14 cellular contexts compared by ENCODE assay signal in the genomic region with DNA sequence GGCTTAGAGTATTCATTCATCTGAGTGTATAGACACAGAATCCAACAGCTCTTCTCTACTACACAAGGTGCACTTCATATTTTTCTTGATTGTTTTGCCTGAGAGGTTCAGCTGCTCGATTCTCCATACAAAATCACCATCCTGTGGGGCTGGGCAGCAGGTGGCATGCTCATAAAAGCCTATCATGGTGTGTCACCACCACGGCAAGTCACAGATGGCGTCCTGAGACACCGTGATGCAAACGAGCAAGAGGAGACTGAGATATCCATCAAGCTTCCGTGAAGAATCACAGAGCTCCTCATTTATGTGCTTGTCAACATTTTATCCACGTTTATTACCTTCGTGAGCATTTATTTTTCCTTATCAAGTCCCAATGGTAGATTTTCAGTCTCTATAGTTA. TPM values are rescaled to one million over a fixed set of nuclear protein-coding genes. Genes with fewer than 3 reads are reported as not detected.
DNase-seq lines count a peak whose midpoint lies in the region; TF ChIP-seq lines count a peak whose summit lies in the region.
"Had no signal": no experiment of that assay in that cellular context is flagged by ENCODE, and none has a peak within 500 bp of the region (broad histone marks: within the 10 kb centered on the region; RNA-seq: fewer than 3 reads in every experiment).

No MANE protein-coding gene starts in this region.

- H3K9me3 ChIP-seq in esophagus muscularis mucosa (no peaks in the 10 kb centered on the region), WERI-Rb-1 (ENCODE audit: severe bottlenecking) (no peaks in the 10 kb centered on the region)

- no peak overlapping the region for H3K27ac Mint-ChIP-seq in activated naive CD4-positive, alpha-beta T cell treated with anti-CD3 and anti-CD28 coated beads, Interleukin-2, amount 50 U/mL, for 24 hours
- H3K27ac Mint-ChIP-seq: activated CD4-positive, alpha-beta memory T cell treated with anti-CD3 and anti-CD28 coated beads for 36 hours; effector memory CD8-positive, alpha-beta T cell had no signal

- WGBS in esophagus muscularis mucosa: 77% methylated on average over 8 of the region's 8 CpGs

- H3K4me1 Mint-ChIP-seq in activated naive CD4-positive, alpha-beta T cell treated with anti-CD3 and anti-CD28 coated beads, Interleukin-2, amount 50 U/mL, for 24 hours: peaks cover 32% of the 10 kb centered on the region

- H3K36me3 Mint-ChIP-seq in activated naive CD4-positive, alpha-beta T cell treated with anti-CD3 and anti-CD28 coated beads, Interleukin-2, amount 50 U/mL, for 24 hours: no peaks in the 10 kb centered on the region
- H3K36me3 Mint-ChIP-seq: activated CD4-positive, alpha-beta memory T cell treated with anti-CD3 and anti-CD28 coated beads for 36 hours; activated naive CD4-positive, alpha-beta T cell treated with anti-CD3 and anti-CD28 coated beads, Interleukin-2, amount 10 ng/mL, durations not matched to agents 7 days and 5 days had no signal

- H3K27me3 ChIP-seq in esophagus muscularis mucosa: no peaks in the 10 kb centered on the region
- H3K27me3 ChIP-seq in WERI-Rb-1 (ENCODE audit: insufficient read depth, low read depth, severe bottlenecking): no peaks in the 10 kb centered on the region

- no peak for DNase-seq in activated naive CD4-positive, alpha-beta T cell treated with Interleukin-2 at 50 U/mL for 16 hours
- DNase-seq in NCI-H1694 (lab: John Stamatoyannopoulos, UW) (peak; percentile 64), esophagus muscularis mucosa (ENCODE audit: extremely low spot score) (peak; percentile 14), GM10266 (ENCODE audit: extremely low spot score) (no peak), WERI-Rb-1 (no peak), NCI-H1436 (lab: John Stamatoyannopoulos, UW) (no peak)
- DNase-seq: activated CD4-positive, alpha-beta memory T cell treated with anti-CD3 and anti-CD28 coated beads for 36 hours; activated naive CD4-positive, alpha-beta T cell treated with anti-CD3 and anti-CD28 coated beads, Interleukin-2, amount 10 ng/mL, durations not matched to agents 7 days and 5 days; activated T-cell treated with anti-CD3 and anti-CD28 coated beads, Interleukin-2, amount 50 U/mL, for 24 hours; effector memory CD8-positive, alpha-beta T cell; Karpas-422; left ventricle myocardium superior; NCI-H1105 had no signal

- H3K4me3 Mint-ChIP-seq in activated naive CD4-positive, alpha-beta T cell treated with anti-CD3 and anti-CD28 coated beads, Interleukin-2, amount 50 U/mL, for 24 hours: peak overlapping the region; percentile 1
- H3K4me3 Mint-ChIP-seq: activated CD4-positive, alpha-beta memory T cell treated with anti-CD3 and anti-CD28 coated beads for 36 hours; activated naive CD4-positive, alpha-beta T cell treated with anti-CD3 and anti-CD28 coated beads, Interleukin-2, amount 10 ng/mL, durations not matched to agents 7 days and 5 days; activated T-cell treated with anti-CD3 and anti-CD28 coated beads, Interleukin-2, amount 50 U/mL, for 24 hours; effector memory CD8-positive, alpha-beta T cell had no signal

- no peaks in the 10 kb centered on the region for H3K9me3 Mint-ChIP-seq in activated naive CD4-positive, alpha-beta T cell treated with anti-CD3 and anti-CD28 coated beads, Interleukin-2, amount 50 U/mL, for 24 hours
- H3K9me3 Mint-ChIP-seq: activated CD4-positive, alpha-beta memory T cell treated with anti-CD3 and anti-CD28 coated beads for 36 hours; activated naive CD4-positive, alpha-beta T cell treated with anti-CD3 and anti-CD28 coated beads, Interleukin-2, amount 10 ng/mL, durations not matched to agents 7 days and 5 days; activated T-cell treated with anti-CD3 and anti-CD28 coated beads, Interleukin-2, amount 50 U/mL, for 24 hours; effector memory CD8-positive, alpha-beta T cell had no signal

- H3K36me3 ChIP-seq in esophagus muscularis mucosa (no peaks in the 10 kb centered on the region), WERI-Rb-1 (no peaks in the 10 kb centered on the region)

- no peak for TF ChIP-seq POLR2A in esophagus muscularis mucosa (IDR thresholded peaks at IDR 0.05; ENCODE audit: low read depth)

- no peaks in the 10 kb centered on the region for H3K27me3 Mint-ChIP-seq in activated naive CD4-positive, alpha-beta T cell treated with anti-CD3 and anti-CD28 coated beads, Interleukin-2, amount 50 U/mL, for 24 hours
- H3K27me3 Mint-ChIP-seq: activated T-cell treated with anti-CD3 and anti-CD28 coated beads, Interleukin-2, amount 50 U/mL, for 24 hours had no signal

- no peak for TF ChIP-seq CTCF in esophagus muscularis mucosa (IDR thresholded peaks at IDR 0.05)
- TF ChIP-seq CTCF in GM10266 (IDR thresholded peaks at IDR 0.05; ENCODE audit: control insufficient read depth, insufficient read depth, low read depth, missing control alignments): no peak
- no peak for TF ChIP-seq CTCF in WERI-Rb-1 (IDR thresholded peaks at IDR 0.05; ENCODE audit: low read depth, low read length)

- no peak for TF ChIP-seq EP300 in esophagus muscularis mucosa (IDR thresholded peaks at IDR 0.05)

- H3K4me3 ChIP-seq in esophagus muscularis mucosa: no peak overlapping the region
- no peak overlapping the region for H3K4me3 ChIP-seq in WERI-Rb-1 (ENCODE audit: low read depth, low read length)

- H3K4me1 ChIP-seq in esophagus muscularis mucosa: peaks cover 0 to 30% (median 21%) of the 10 kb centered on the region in 4 donors

- H3K27ac ChIP-seq in esophagus muscularis mucosa (replicated peaks in 1 of 4): no peak overlapping the region
- H3K27ac ChIP-seq in WERI-Rb-1: no peak overlapping the region

- intact Hi-C loops in esophagus muscularis mucosa (cut with DNase I): no loop called here

RNA-seq across cellular contexts. Expression of a gene that starts 22.4 kb away (rescaled TPM):
- 100 to 1,000 TPM; 195 to 440 (median 314) TPM for total RNA-seq in esophagus muscularis mucosa

Comparison
In these comparisons a context has a peak if more than half of its experiments do, and no peak if none do; other contexts are left out.
1. DNase-seq: peak in NCI-H1694 (single experiment) and esophagus muscularis mucosa (single experiment); none in activated naive CD4-positive, alpha-beta T cell treated with Interleukin-2 at 50 U/mL for 16 hours (single experiment), GM10266 (single experiment), WERI-Rb-1 (single experiment) and NCI-H1436 (single experiment).